Comparison of ENCODE assay signal across 27 cellular contexts in genomic region chr21:45279446-45280177, GRCh38. TPM values are rescaled to one million over a fixed set of nuclear protein-coding genes. Genes with fewer than 3 reads are reported as not detected.
DNase-seq lines count a peak whose midpoint lies in the region; ATAC-seq, FAIRE-seq and TF ChIP-seq lines count a peak whose summit lies in the region.
"Had no signal": no experiment of that assay in that cellular context is flagged by ENCODE, and none has a peak within 500 bp of the region (broad histone marks: within the 10 kb centered on the region; RNA-seq: fewer than 3 reads in every experiment).

No MANE protein-coding gene starts in this region.

- H3K36me3 Mint-ChIP-seq in natural killer cell treated with Interleukin-12 subunit alpha and Interleukin-12 subunit beta and Interleukin-15 and Interleukin-18, amount 100 ng/mL, for 72 hours = peaks cover 6% of the 10 kb centered on the region
- H3K36me3 Mint-ChIP-seq in natural killer cell (peaks cover under 1% of the 10 kb centered on the region), nephron progenitor cell (ENCODE audit: low read depth) (peaks cover 40% of the 10 kb centered on the region)

- H3K4me3 ChIP-seq in bronchial epithelial cell (ENCODE audit: low read depth, low read length) (no peak overlapping the region), prostate gland (no peak overlapping the region)
- H3K4me3 ChIP-seq: breast epithelium, colonic mucosa, gastroesophageal sphincter, SJSA1 had no signal

- no peaks in the 10 kb centered on the region for H3K9me3 ChIP-seq in prostate gland
- H3K9me3 ChIP-seq: breast epithelium, colonic mucosa, gastroesophageal sphincter, SJSA1 had no signal

- TF ChIP-seq CTCF in natural killer cell (IDR thresholded peaks at IDR 0.05) (no peak), bronchial epithelial cell (IDR thresholded peaks at IDR 0.05; ENCODE audit: insufficient read depth, low read length, severe bottlenecking) (no peak), nephron progenitor cell (IDR thresholded peaks at IDR 0.05) (no peak), foreskin keratinocyte (conservative IDR thresholded peaks at IDR 0.05) (no peak), prostate gland (IDR thresholded peaks at IDR 0.05) (no peak)

- no peak overlapping the region for H3K4me3 Mint-ChIP-seq in natural killer cell treated with Interleukin-12 subunit alpha and Interleukin-12 subunit beta and Interleukin-15 and Interleukin-18, amount 100 ng/mL, for 72 hours
- H3K4me3 Mint-ChIP-seq in natural killer cell (no peak overlapping the region), nephron progenitor cell (no peak overlapping the region)
- H3K4me3 Mint-ChIP-seq: stimulated activated naive B cell treated with anti-CD40 and anti-IgM and Interleukin-4, amounts not matched to agents 10 μg/mL and 1 μg/mL and 100 μg/mL, for 72 hours; T-cell had no signal

- intact Hi-C loops in natural killer cell (cut with micrococcal nuclease) (no loop called here), prostate gland (cut with DNase I) (loop anchor here (10.0 kb wide), 2 partner anchors 135 to 335 kb away; partner anchors contain the start of gene SLX9)

- peak; percentile 31 for DNase-seq in natural killer cell treated with Interleukin-12 subunit alpha and Interleukin-12 subunit beta and Interleukin-15 and Interleukin-18, amount 100 ng/mL, for 72 hours (ENCODE audit: low spot score)
- DNase-seq in natural killer cell (no peak), bronchial epithelial cell (ENCODE audit: low read depth) (no peak), nephron progenitor cell (no peak), foreskin keratinocyte (no peak), prostate gland (ENCODE audit: low spot score) (no peak)
- DNase-seq in stimulated activated naive CD4-positive, alpha-beta T cell treated with Interleukin-2 at 50 U/mL for 16 hours (lab: John Stamatoyannopoulos, UW) = no peak
- DNase-seq: activated CD4-positive, alpha-beta T cell treated with anti-CD3 and anti-CD28 coated beads for 4 hours; activated gamma-delta T cell treated with Interleukin-2 at 50 U/mL for 16 hours; colonic mucosa; hypothalamus; NCI-H1092; NCI-H187; NCI-H2171 treated with DMSO at 0.1 percent for 48 hours; NCI-H524 treated with DMSO at 0.1 percent for 48 hours; NK-92 treated with Interleukin-12 subunit alpha and Interleukin-12 subunit beta, amount 100 ng/mL, for 24 hours; small intestine; stimulated activated CD4-positive, alpha-beta T cell treated with anti-CD3 and anti-CD28 coated beads, Interleukin-2, amount 100 ng/mL, for 48 hours; stimulated activated naive B cell treated with anti-CD40 and anti-IgM and Interleukin-4, amounts not matched to agents 10 μg/mL and 1 μg/mL and 100 μg/mL, for 72 hours had no signal

- H3K9me3 Mint-ChIP-seq in natural killer cell treated with Interleukin-12 subunit alpha and Interleukin-12 subunit beta and Interleukin-15 and Interleukin-18, amount 100 ng/mL, for 72 hours = no peaks in the 10 kb centered on the region
- no peaks in the 10 kb centered on the region for H3K9me3 Mint-ChIP-seq in natural killer cell
- no peaks in the 10 kb centered on the region for H3K9me3 Mint-ChIP-seq in nephron progenitor cell
- H3K9me3 Mint-ChIP-seq: stimulated activated naive B cell treated with anti-CD40 and anti-IgM and Interleukin-4, amounts not matched to agents 10 μg/mL and 1 μg/mL and 100 μg/mL, for 72 hours; T-cell had no signal

- no peak overlapping the region for H3K27ac Mint-ChIP-seq in natural killer cell treated with Interleukin-12 subunit alpha and Interleukin-12 subunit beta and Interleukin-15 and Interleukin-18, amount 100 ng/mL, for 72 hours
- H3K27ac Mint-ChIP-seq in natural killer cell (no peak overlapping the region), nephron progenitor cell (peak overlapping the region; percentile 53)
- H3K27ac Mint-ChIP-seq: stimulated activated naive B cell treated with anti-CD40 and anti-IgM and Interleukin-4, amounts not matched to agents 10 μg/mL and 1 μg/mL and 100 μg/mL, for 72 hours; T-cell had no signal

- 87% methylated on average over 25 of the region's 25 CpGs for WGBS in prostate gland

- H3K27me3 Mint-ChIP-seq in natural killer cell treated with Interleukin-12 subunit alpha and Interleukin-12 subunit beta and Interleukin-15 and Interleukin-18, amount 100 ng/mL, for 72 hours = no peaks in the 10 kb centered on the region
- H3K27me3 Mint-ChIP-seq in natural killer cell (ENCODE audit: low read depth in 2 of 2) (no peaks in the 10 kb centered on the region), nephron progenitor cell (ENCODE audit: low read depth, poor library complexity) (no peaks in the 10 kb centered on the region)
- H3K27me3 Mint-ChIP-seq: stimulated activated naive B cell treated with anti-CD40 and anti-IgM and Interleukin-4, amounts not matched to agents 10 μg/mL and 1 μg/mL and 100 μg/mL, for 72 hours; T-cell had no signal

- H3K27ac ChIP-seq in foreskin keratinocyte (no peak overlapping the region), prostate gland (no peak overlapping the region)
- H3K27ac ChIP-seq: breast epithelium, colonic mucosa, gastroesophageal sphincter, SJSA1 had no signal

- H3K27me3 ChIP-seq in bronchial epithelial cell (ENCODE audit: control insufficient read depth, insufficient read depth, low read length) = no peaks in the 10 kb centered on the region
- no peaks in the 10 kb centered on the region for H3K27me3 ChIP-seq in foreskin keratinocyte
- no peaks in the 10 kb centered on the region for H3K27me3 ChIP-seq in prostate gland (replicated peaks; ENCODE audit: insufficient read depth)
- H3K27me3 ChIP-seq: breast epithelium, colonic mucosa, gastroesophageal sphincter, SJSA1 had no signal

- TF ChIP-seq POLR2A in prostate gland (IDR thresholded peaks at IDR 0.05) = no peak

- ATAC-seq in natural killer cell treated with Interleukin-12 subunit alpha and Interleukin-12 subunit beta and Interleukin-15 and Interleukin-18, amount 100 ng/mL, for 72 hours = no peak
- ATAC-seq in natural killer cell = no peak
- ATAC-seq in foreskin keratinocyte = no peak
- ATAC-seq: gastroesophageal sphincter; Panc1; stimulated activated naive B cell treated with anti-CD40 and anti-IgM and Interleukin-4, amounts not matched to agents 10 μg/mL and 1 μg/mL and 100 μg/mL, for 72 hours; T-cell had no signal

- FAIRE-seq in bronchial epithelial cell (lab: Jason Lieb, UNC) = peak; percentile 79
- FAIRE-seq: GM12891, islet of Langerhans, small intestine, TTC549 had no signal

- no peaks in the 10 kb centered on the region for H3K4me1 ChIP-seq in foreskin keratinocyte
- H3K4me1 ChIP-seq in prostate gland (replicated peaks) = no peaks in the 10 kb centered on the region
- H3K4me1 ChIP-seq: breast epithelium, colonic mucosa, gastroesophageal sphincter, SJSA1 had no signal

- H3K36me3 ChIP-seq in bronchial epithelial cell (ENCODE audit: control insufficient read depth, insufficient read depth, low read length) (peaks cover 20% of the 10 kb centered on the region), prostate gland (peaks cover 7 to 25% of the 10 kb centered on the region in 2 donors)

- H3K4me1 Mint-ChIP-seq in natural killer cell treated with Interleukin-12 subunit alpha and Interleukin-12 subunit beta and Interleukin-15 and Interleukin-18, amount 100 ng/mL, for 72 hours (ENCODE audit: low read depth in 2 of 2) = no peaks in the 10 kb centered on the region
- no peaks in the 10 kb centered on the region for H3K4me1 Mint-ChIP-seq in natural killer cell
- H3K4me1 Mint-ChIP-seq in nephron progenitor cell = no peaks in the 10 kb centered on the region
- H3K4me1 Mint-ChIP-seq: stimulated activated naive B cell treated with anti-CD40 and anti-IgM and Interleukin-4, amounts not matched to agents 10 μg/mL and 1 μg/mL and 100 μg/mL, for 72 hours had no signal

RNA-seq across cellular contexts. Expression of gene POFUT2, which starts 8.1 kb away (rescaled TPM):
- 10 to 100 TPM; 16.5 to 23.5 TPM for total RNA-seq in natural killer cell treated with Interleukin-12 subunit alpha and Interleukin-12 subunit beta and Interleukin-15 and Interleukin-18, amount 100 ng/mL, for 72 hours
- 10 to 100 TPM; 41.4 to 46.0 (median 43.3) TPM for total RNA-seq in natural killer cell
- total RNA-seq in bronchial epithelial cell = 8.6 and 9.0 TPM in 2 replicates
- total RNA-seq in foreskin keratinocyte = 15.6 and 18.3 TPM in 2 replicates
- polyA plus RNA-seq in foreskin keratinocyte = 12.2 and 13.3 TPM in 2 replicates
- total RNA-seq in prostate gland = 10 to 100 TPM; 20.2 to 52.4 TPM
